9 cellular contexts compared by ENCODE assay signal in the genomic region with DNA sequence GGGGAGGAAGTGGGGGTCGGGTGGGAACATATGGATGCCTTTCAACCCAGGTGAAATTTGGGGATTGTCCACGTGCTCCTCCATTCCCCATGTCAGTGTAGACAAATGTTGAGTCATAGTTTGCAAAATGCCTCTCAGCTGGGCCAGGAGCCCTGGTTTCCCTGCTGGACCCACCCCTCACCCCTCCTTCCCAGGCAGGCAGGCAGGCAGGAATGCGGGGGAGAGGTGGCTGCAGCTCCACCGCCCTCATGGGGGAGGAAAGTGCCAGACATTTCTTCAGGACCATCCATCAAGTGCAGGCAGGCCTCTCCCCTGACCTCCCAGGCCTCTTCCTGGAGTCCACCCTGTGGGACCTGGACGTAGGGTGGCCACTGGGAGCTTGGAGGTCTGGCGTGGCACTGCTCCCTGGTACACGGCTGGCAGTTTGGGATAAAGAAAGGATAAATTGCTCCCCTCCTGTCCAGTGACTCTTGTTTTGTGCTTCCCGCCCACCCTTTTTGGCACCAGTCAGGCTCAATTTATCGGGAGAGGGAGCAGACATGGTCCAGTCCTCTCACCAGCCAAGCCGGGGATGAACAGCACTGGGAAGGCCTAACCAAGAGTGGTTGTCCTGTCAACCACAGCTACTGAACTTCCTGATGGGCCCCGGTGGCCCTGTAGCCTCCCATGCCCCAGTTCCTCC.
DNase-seq lines count a peak whose midpoint lies in the region; ATAC-seq lines count a peak whose summit lies in the region.
"Had no signal": no experiment of that assay in that cellular context is flagged by ENCODE, and none has a peak within 500 bp of the region (broad histone marks: within the 10 kb centered on the region; RNA-seq: fewer than 3 reads in every experiment).

No MANE protein-coding gene starts in this region.

- peaks cover 12 to 38% (median 32%) of the 10 kb centered on the region in 5 donors for H3K4me1 ChIP-seq in subcutaneous abdominal adipose tissue (ENCODE audit: control insufficient read depth in 5 of 5, insufficient read depth in 5 of 5, low read length in 5 of 5)

- H3K9ac ChIP-seq in subcutaneous abdominal adipose tissue (ENCODE audit: low read length in 5 of 5): peak overlapping the region; percentile 42 to 85 (median 76)

- H3K27me3 ChIP-seq in subcutaneous abdominal adipose tissue (ENCODE audit: control insufficient read depth in 5 of 5, insufficient read depth in 4 of 5, low read length in 5 of 5): no peaks in the 10 kb centered on the region

- H3K27ac ChIP-seq in caudate nucleus (ENCODE audit: low read depth, low read length): peak overlapping the region; percentile 76
- peak overlapping the region; percentile 98 for H3K27ac ChIP-seq in subcutaneous abdominal adipose tissue (ENCODE audit: low read depth, low read length)

- ATAC-seq in GM19397 (IDR thresholded peaks at IDR 0.05; ENCODE audit: unreplicated experiment) (no peak), HG02870 (IDR thresholded peaks at IDR 0.05; ENCODE audit: unreplicated experiment) (no peak), HG03139 (IDR thresholded peaks at IDR 0.05; ENCODE audit: unreplicated experiment) (no peak)

- H3K9me3 ChIP-seq in subcutaneous abdominal adipose tissue (ENCODE audit: control insufficient read depth in 5 of 5, low read length in 5 of 5): no peaks in the 10 kb centered on the region

- DNase-seq in HK-2 (ENCODE audit: unreplicated experiment) (peak; percentile 16), caudate nucleus (lab: John Stamatoyannopoulos, UW) (peak in 1 of 61 donors; percentile 4), left kidney (ENCODE audit: low read depth, low spot score) (peak; percentile 98), COLO668 (lab: John Stamatoyannopoulos, UW; ENCODE audit: unreplicated experiment) (no peak)
- DNase-seq: NCI-H2081 treated with DMSO at 0.1 percent for 48 hours had no signal

- peak overlapping the region in 3 of 5 donors; percentile 11 to 49 (median 37) for H3K4me3 ChIP-seq in subcutaneous abdominal adipose tissue (ENCODE audit: low read depth in 1 of 5, low read length in 5 of 5)

- H3K36me3 ChIP-seq in subcutaneous abdominal adipose tissue (ENCODE audit: control insufficient read depth in 5 of 5, insufficient read depth in 5 of 5, low read length in 5 of 5): peaks cover 0 to 15% (median 13%) of the 10 kb centered on the region in 5 donors
